ENCODE assay signal across 13 cellular contexts in genomic region chr1:183040600-183040999, GRCh38. TPM values are rescaled to one million over a fixed set of nuclear protein-coding genes. Genes with fewer than 3 reads are reported as not detected.
DNase-seq lines count a peak whose midpoint lies in the region; ATAC-seq and TF ChIP-seq lines count a peak whose summit lies in the region.
"Had no signal": no experiment of that assay in that cellular context is flagged by ENCODE, and none has a peak within 500 bp of the region (broad histone marks: within the 10 kb centered on the region; RNA-seq: fewer than 3 reads in every experiment).

No MANE protein-coding gene starts in this region.

- TF ChIP-seq CTCF in OCI-LY7 (conservative IDR thresholded peaks at IDR 0.05; ENCODE audit: low read length) (no peak), esophagus squamous epithelium (IDR thresholded peaks at IDR 0.05) (no peak)

- intact Hi-C loops in OCI-LY7 (cut with micrococcal nuclease; ENCODE audit: unreplicated experiment): no loop called here
- intact Hi-C loops in esophagus squamous epithelium (cut with DNase I): no loop called here
- intact Hi-C loops in sciatic nerve (cut with DNase I): no loop called here

- peak overlapping the region; percentile 83 for H3K4me2 ChIP-seq in BLaER1
- peak overlapping the region; percentile 52 for H3K4me2 ChIP-seq in OCI-LY7 (ENCODE audit: low read length)

- peak overlapping the region; percentile 67; the same call in 1 of the 2 replicates for H3K9ac ChIP-seq in BLaER1

- H3K9me3 ChIP-seq in BLaER1 (no peaks in the 10 kb centered on the region), OCI-LY7 (ENCODE audit: low read length) (no peaks in the 10 kb centered on the region), esophagus squamous epithelium (no peaks in the 10 kb centered on the region), MG63 (no peaks in the 10 kb centered on the region)

- peak; percentile 31 for ATAC-seq in sciatic nerve

- H4K20me1 ChIP-seq in BLaER1 (peaks cover 31% of the 10 kb centered on the region), OCI-LY7 (ENCODE audit: insufficient read depth, low read length) (no peaks in the 10 kb centered on the region)

- 67 to 79% methylated on average over 3 of the region's 3 CpGs for WGBS in esophagus squamous epithelium, 2 donors

- POLR2A ChIA-PET in OCI-LY7 (lab: Charles Lee): interaction anchor here (0.6 to 1.6 kb wide), 5 partner anchors 8 to 1928 kb away, joined by 3 to 8 read pairs (median 3); no protein-coding TSS in a partner anchor

- no peak overlapping the region for H2AFZ ChIP-seq in OCI-LY7 (ENCODE audit: low read length)

- no peak for DNase-seq in OCI-LY7 (ENCODE audit: low spot score)
- no peak for DNase-seq in esophagus squamous epithelium (lab: John Stamatoyannopoulos, UW)
- DNase-seq in sciatic nerve (ENCODE audit: low spot score): no peak
- DNase-seq in NCI-H2227 treated with DMSO at 0.1 percent for 48 hours (lab: John Stamatoyannopoulos, UW): no peak
- DNase-seq in MG63: no peak
- DNase-seq in KBM-7: no peak
- DNase-seq in inferior parietal cortex (ENCODE audit: extremely low spot score): no peak
- DNase-seq: activated naive CD4-positive, alpha-beta T cell treated with Interleukin-2 at 50 U/mL for 16 hours; CD4-positive, CD25-positive, alpha-beta regulatory T cell; Karpas-422; kidney had no signal

- H3K79me2 ChIP-seq in OCI-LY7 (ENCODE audit: insufficient read depth, low read depth, low read length): peaks cover 57% of the 10 kb centered on the region

- in situ Hi-C loops in KBM-7 (cut with MboI; ENCODE audit: low pct_unique_long_range_greater_than_20kb, low sequenced_read_pairs): no loop called here

- CTCF ChIA-PET in OCI-LY7 (lab: Charles Lee; ENCODE audit: unreplicated experiment): interaction anchor here (0.7 kb wide), 1 partner anchor 78 kb away, joined by 3 read pairs; no protein-coding TSS in a partner anchor

- no TSS peak for BruUV-seq in OCI-LY7 (replicated peaks; lab: Mats Ljungman, UMichigan)

- H3K4me3 ChIP-seq in BLaER1 (peak overlapping the region; percentile 34; the same call in 1 of the 2 replicates), OCI-LY7 (ENCODE audit: low read depth, low read length, poor library complexity, severe bottlenecking) (no peak overlapping the region), esophagus squamous epithelium (no peak overlapping the region), MG63 (no peak overlapping the region)

- H3K4me1 ChIP-seq in BLaER1: peaks cover 88% of the 10 kb centered on the region
- H3K4me1 ChIP-seq in OCI-LY7 (ENCODE audit: insufficient read depth, low read length, poor library complexity, severe bottlenecking): peaks cover 38% of the 10 kb centered on the region
- peaks cover 9 to 80% (median 12%) of the 10 kb centered on the region in 3 donors for H3K4me1 ChIP-seq in esophagus squamous epithelium

- H3K27me3 ChIP-seq in BLaER1: no peaks in the 10 kb centered on the region
- no peaks in the 10 kb centered on the region for H3K27me3 ChIP-seq in esophagus squamous epithelium
- H3K27me3 ChIP-seq in MG63: no peaks in the 10 kb centered on the region

- H3K36me3 ChIP-seq in BLaER1 (peaks cover 10% of the 10 kb centered on the region), OCI-LY7 (ENCODE audit: insufficient read depth, low read length) (peaks cover 7% of the 10 kb centered on the region), esophagus squamous epithelium (peaks cover 0 to 5% (median 0%) of the 10 kb centered on the region in 3 donors), MG63 (no peaks in the 10 kb centered on the region)

- TF ChIP-seq POLR2A in esophagus squamous epithelium (IDR thresholded peaks at IDR 0.05): no peak

- H3K27ac ChIP-seq in BLaER1: peak overlapping the region; percentile 78
- H3K27ac ChIP-seq in OCI-LY7 (ENCODE audit: low read depth, low read length, poor library complexity, severe bottlenecking): no peak overlapping the region
- H3K27ac ChIP-seq in esophagus squamous epithelium: peak overlapping the region in 3 of 4 donors; percentile 18 to 55 (median 50)

- H3K9me2 ChIP-seq in OCI-LY7 (ENCODE audit: insufficient read depth, low read length): no peaks in the 10 kb centered on the region

RNA-seq across cellular contexts. Expression of gene LAMC1, which starts 17.4 kb away (rescaled TPM):
- total RNA-seq in OCI-LY7 (2014; rRNA removed; shearing (Covaris generic)): 24.2 and 26.3 TPM in 2 replicates
- total RNA-seq in OCI-LY7 (2022) (32.0 and 42.1 TPM in 2 replicates), esophagus squamous epithelium (100 to 1,000 TPM in 1 of 4 donors, 10 to 100 TPM in 3; 26.3 to 275 (median 60.0) TPM), sciatic nerve (263 TPM)
- 59.6 and 65.0 TPM in 2 replicates for total RNA-seq in MG63 (2014; rRNA removed; shearing (Covaris generic); ENCODE audit: low replicate concordance)
- total RNA-seq: T-helper 2 cell treated with Interferon-gamma antibody and Interleukin-4, amounts not matched to agents 100 ng/mL and 5 ng/mL, for 36 hours had no signal
